Comparison of ENCODE assay signal across 18 cellular contexts in the genomic region with DNA sequence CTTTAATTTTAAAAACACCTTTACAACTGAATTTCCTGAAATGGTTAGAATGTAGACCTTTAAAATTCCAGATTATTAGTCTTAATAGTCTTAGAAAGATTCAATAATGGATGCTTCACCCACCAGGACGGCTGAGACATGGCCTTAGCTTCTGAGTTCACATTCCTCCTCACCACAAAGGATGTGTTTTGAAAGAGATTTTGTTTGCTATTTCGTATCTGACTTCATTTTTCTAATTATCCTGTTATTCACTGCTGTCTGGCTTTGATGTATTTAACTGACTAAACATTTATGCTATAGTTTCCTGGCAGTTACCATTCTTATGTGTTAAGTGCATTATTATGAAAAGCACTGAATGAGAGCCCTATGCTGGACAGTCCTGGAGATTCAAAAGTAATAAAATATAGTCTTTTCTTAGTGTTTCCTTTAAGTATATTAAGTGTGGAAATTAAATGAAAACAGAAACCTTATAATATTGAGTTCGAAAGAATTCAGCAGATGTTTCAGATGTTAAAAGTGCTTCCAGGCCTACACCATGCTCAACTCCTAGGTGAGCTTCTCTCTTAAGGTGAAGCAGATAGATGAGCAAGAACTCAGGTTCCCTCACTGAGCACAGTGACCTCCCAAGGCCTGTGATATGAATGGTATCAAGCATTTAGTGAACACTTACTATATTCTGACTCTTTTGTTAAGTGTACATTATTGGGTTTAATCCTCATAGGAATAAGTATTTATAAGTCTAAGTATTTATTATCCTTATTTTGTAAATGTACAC. TPM values are rescaled to one million over a fixed set of nuclear protein-coding genes. Genes with fewer than 3 reads are reported as not detected.
DNase-seq lines count a peak whose midpoint lies in the region; ATAC-seq and TF ChIP-seq lines count a peak whose summit lies in the region.
"Had no signal": no experiment of that assay in that cellular context is flagged by ENCODE, and none has a peak within 500 bp of the region (broad histone marks: within the 10 kb centered on the region; RNA-seq: fewer than 3 reads in every experiment).

No MANE protein-coding gene starts in this region.

- DNase-seq in ELR (ENCODE audit: low read depth) (peak; percentile 79), RWPE1 (ENCODE audit: low spot score) (peak; percentile 13), epidermal melanocyte (ENCODE audit: insufficient read length, low spot score) (peak; percentile 25), renal cortical epithelial cell (ENCODE audit: low read depth) (peak; percentile 72), NCI-H446 treated with DMSO at 0.1 percent for 48 hours (lab: John Stamatoyannopoulos, UW) (no peak)
- DNase-seq: activated T-cell treated with anti-CD3 and anti-CD28 coated beads, Interleukin-2, amount 50 U/mL, for 48 hours; DND-41; gastrocnemius medialis; NCI-H510A treated with DMSO at 0.1 percent for 48 hours; occipital lobe; SJCRH30; stimulated activated CD4-positive, alpha-beta T cell treated with anti-CD3 and anti-CD28 coated beads, Interleukin-2, amount 100 ng/mL, for 24 hours; stimulated activated naive CD4-positive, alpha-beta T cell treated with Interleukin-2 at 50 U/mL for 16 hours had no signal

- POLR2A ChIA-PET in RWPE1 (lab: Yijun Ruan, JAX; ENCODE audit: low non-redundant PET): interaction anchor here (1.0 kb wide), 1 partner anchor 40 kb away, joined by 3 read pairs; no protein-coding TSS in a partner anchor

- no peak for TF ChIP-seq CTCF in RWPE1 (conservative IDR thresholded peaks at IDR 0.05; ENCODE audit: low read depth)

- ATAC-seq in HG02870 (IDR thresholded peaks at IDR 0.05; ENCODE audit: unreplicated experiment) (no peak), HG02973 (IDR thresholded peaks at IDR 0.05; ENCODE audit: unreplicated experiment) (no peak)
- ATAC-seq: activated CD4-positive, CD25-positive, alpha-beta regulatory T cell treated with anti-CD3 and anti-CD28 coated beads, Interleukin-2, amount 50 U/mL, for 24 hours; gastrocnemius medialis; left lobe of liver had no signal

- CTCF ChIA-PET in RWPE1 (lab: Yijun Ruan, JAX): no interaction called here

- H3K27ac ChIP-seq in RWPE1: no peak overlapping the region
- H3K27ac ChIP-seq: gastrocnemius medialis, HL-60, SJCRH30 had no signal

RNA-seq across cellular contexts. Expression of gene MAP3K4, which starts 40.3 kb away (rescaled TPM):
- 28.5 and 45.9 TPM in 2 replicates for total RNA-seq in renal cortical epithelial cell
